In the genomic region with DNA sequence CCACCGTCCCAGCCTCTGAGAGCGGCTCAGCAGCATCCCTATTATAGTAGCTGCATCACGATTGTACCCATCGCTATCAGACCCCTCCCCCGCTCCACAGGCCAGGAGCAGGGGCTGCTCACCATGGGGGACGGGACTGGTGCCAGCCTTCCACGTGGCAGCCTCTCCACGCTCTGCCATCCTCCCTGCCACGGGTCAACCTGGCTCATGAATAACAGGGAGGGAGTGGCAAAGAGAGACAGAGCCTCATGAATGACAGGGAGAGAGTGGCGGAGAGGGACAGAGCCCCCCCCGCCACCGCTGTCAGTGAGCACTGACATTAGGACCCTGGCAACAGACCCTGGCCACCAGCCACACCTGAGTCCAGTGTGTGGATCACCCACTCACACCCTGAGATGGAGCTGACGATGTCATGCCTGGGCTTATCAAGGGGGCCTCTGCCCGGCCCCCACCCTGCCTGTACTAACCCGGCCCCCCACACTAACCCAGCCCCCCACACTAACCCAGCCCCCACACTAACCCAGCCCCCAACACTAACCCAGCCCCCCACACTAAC, we compare ENCODE assay signal across 14 cellular contexts. TPM values are rescaled to one million over a fixed set of nuclear protein-coding genes. Genes with fewer than 3 reads are reported as not detected.
DNase-seq lines count a peak whose midpoint lies in the region; ATAC-seq and FAIRE-seq lines count a peak whose summit lies in the region.
"Had no signal": no experiment of that assay in that cellular context is flagged by ENCODE, and none has a peak within 500 bp of the region (broad histone marks: within the 10 kb centered on the region; RNA-seq: fewer than 3 reads in every experiment).

No MANE protein-coding gene starts in this region.

- no peak for ATAC-seq in activated CD4-positive, CD25-positive, alpha-beta regulatory T cell treated with anti-CD3 and anti-CD28 coated beads, Interleukin-2, amount 50 U/mL, for 24 hours

- DNase-seq in activated CD4-positive, CD25-positive, alpha-beta regulatory T cell treated with anti-CD3 and anti-CD28 coated beads, Interleukin-2, amount 50 U/mL, for 72 hours, result peak; percentile 25
- peak; percentile 52 for DNase-seq in NCI-H2227 (lab: John Stamatoyannopoulos, UW; ENCODE audit: unreplicated experiment)
- DNase-seq in epidermal melanocyte (ENCODE audit: insufficient read length, low spot score), result peak; percentile 11
- DNase-seq in posterior vena cava (ENCODE audit: low spot score), result peak; percentile 73
- DNase-seq in activated gamma-delta T cell treated with Interleukin-2 at 50 U/mL for 16 hours, result no peak
- DNase-seq in putamen (ENCODE audit: low spot score), result no peak
- DNase-seq in HTR-8/SVneo (ENCODE audit: insufficient read length, low spot score), result no peak
- DNase-seq: EL, Kasumi-1, naive B cell had no signal

- intact Hi-C loops in posterior vena cava (cut with DNase I), result no loop called here

- FAIRE-seq in HTR-8/SVneo (lab: Jason Lieb, UNC), result no peak

RNA-seq across cellular contexts. Expression of gene CROCC2, which starts 16.9 kb away (rescaled TPM):
- under 1 TPM in 1 of 2 donors, not detected in 1; 0.09 TPM for total RNA-seq in posterior vena cava
- total RNA-seq: chondrocyte had no signal

RNA-seq across cellular contexts. Expression of gene MAB21L4, which starts 27.1 kb away (rescaled TPM):
- total RNA-seq in posterior vena cava, result not detected
- total RNA-seq: chondrocyte, fibroblast of lung, RPMI7951 had no signal

RNA-seq across cellular contexts. Expression of gene AGXT, which starts 54.4 kb away (rescaled TPM):
- not detected for total RNA-seq in posterior vena cava
- total RNA-seq: chondrocyte, fibroblast of lung had no signal

Comparison
In these comparisons a context has a peak if more than half of its experiments do, and no peak if none do; other contexts are left out.
1. DNase-seq: peak in activated CD4-positive, CD25-positive, alpha-beta regulatory T cell treated with anti-CD3 and anti-CD28 coated beads, Interleukin-2, amount 50 U/mL, for 72 hours (single experiment), NCI-H2227 (single experiment), epidermal melanocyte (single experiment) and posterior vena cava (single experiment); none in activated gamma-delta T cell treated with Interleukin-2 at 50 U/mL for 16 hours (single experiment), putamen (single experiment) and HTR-8/SVneo (single experiment).